15 cellular contexts compared by ENCODE assay signal in genomic region chr19:51375504-51376221, GRCh38. TPM values are rescaled to one million over a fixed set of nuclear protein-coding genes. Genes with fewer than 3 reads are reported as not detected.
A peak's percentile ranks its signal among the peaks of the same experiment; 100 is the strongest.
DNase-seq lines count a peak whose midpoint lies in the region; ATAC-seq and TF ChIP-seq lines count a peak whose summit lies in the region.
"Had no signal": no experiment of that assay in that cellular context is flagged by ENCODE, and none has a peak within 500 bp of the region (broad histone marks: within the 10 kb centered on the region; RNA-seq: fewer than 3 reads in every experiment).

No MANE protein-coding gene starts in this region.

- TF ChIP-seq POLR2A in sigmoid colon (IDR thresholded peaks at IDR 0.05) = no peak

- peak overlapping the region; percentile 4 for H3K23ac ChIP-seq in neuronal stem cell (ENCODE audit: low read depth, low read length, poor library complexity)

- H3K4ac ChIP-seq in neuronal stem cell (ENCODE audit: low read length) = no peak overlapping the region

- no peaks in the 10 kb centered on the region for H3K27me3 Mint-ChIP-seq in activated CD4-positive, alpha-beta T cell treated with anti-CD3 and anti-CD28 coated beads, Interleukin-2, amount 10 ng/mL, durations not matched to agents 7 days and 5 days
- H3K27me3 Mint-ChIP-seq: activated B cell treated with CpG ODN at 0.5 μM for 24 hours had no signal

- H3K9me3 Mint-ChIP-seq in activated CD4-positive, alpha-beta T cell treated with anti-CD3 and anti-CD28 coated beads, Interleukin-2, amount 10 ng/mL, durations not matched to agents 7 days and 5 days = peaks cover 4% of the 10 kb centered on the region
- H3K9me3 Mint-ChIP-seq: activated B cell treated with CpG ODN at 0.5 μM for 24 hours, nephron had no signal

- no peak overlapping the region for H2AK5ac ChIP-seq in neuronal stem cell (ENCODE audit: low read depth, low read length)

- no CpG with 5 or more reads among the region's 11 CpGs for WGBS in neuronal stem cell (ENCODE audit: extremely low coverage in 2 of 2, insufficient read length in 2 of 2, insufficient replicate concordance in 1 of 2), 2 donors
- 60 to 77% methylated on average over 11 of the region's 11 CpGs for WGBS in sigmoid colon, 2 donors

- H3K4me3 Mint-ChIP-seq in activated CD4-positive, alpha-beta T cell treated with anti-CD3 and anti-CD28 coated beads, Interleukin-2, amount 10 ng/mL, durations not matched to agents 7 days and 5 days = peak overlapping the region; percentile 54
- H3K4me3 Mint-ChIP-seq: activated B cell treated with CpG ODN at 0.5 μM for 24 hours, nephron had no signal

- no peak for ATAC-seq in HG03196 (IDR thresholded peaks at IDR 0.05; ENCODE audit: unreplicated experiment)
- ATAC-seq: gastroesophageal sphincter, sciatic nerve had no signal

- H3K36me3 ChIP-seq in neuronal stem cell (replicated peaks in 1 of 2; ENCODE audit: control insufficient read depth in 2 of 2, insufficient read depth in 2 of 2, low read length in 2 of 2) (no peaks in the 10 kb centered on the region), sigmoid colon (no peaks in the 10 kb centered on the region)
- H3K36me3 ChIP-seq: gastroesophageal sphincter had no signal

- H2AFZ ChIP-seq in neuronal stem cell (ENCODE audit: low read length) = no peak overlapping the region

- H2BK5ac ChIP-seq in neuronal stem cell (ENCODE audit: low read length) = peak overlapping the region; percentile 71

- peak overlapping the region; percentile 40 for H3K27ac ChIP-seq in HL-60 (replicated peaks)
- no peak overlapping the region for H3K27ac ChIP-seq in neuronal stem cell (replicated peaks; ENCODE audit: low read length)
- H3K27ac ChIP-seq in sigmoid colon = no peak overlapping the region
- H3K27ac ChIP-seq: gastroesophageal sphincter had no signal

- H3K9ac ChIP-seq in neuronal stem cell (ENCODE audit: low read depth, low read length, poor library complexity) = no peak overlapping the region

- H3K14ac ChIP-seq in neuronal stem cell (ENCODE audit: low read length) = no peak overlapping the region

- no peak overlapping the region for H3K4me3 ChIP-seq in HL-60 (replicated peaks; ENCODE audit: insufficient read depth, low read length)
- no peak overlapping the region for H3K4me3 ChIP-seq in neuronal stem cell (ENCODE audit: low read length in 2 of 2)
- no peak overlapping the region for H3K4me3 ChIP-seq in sigmoid colon
- H3K4me3 ChIP-seq: gastroesophageal sphincter had no signal

- no peak overlapping the region for H2BK15ac ChIP-seq in neuronal stem cell (ENCODE audit: low read length)

- DNase-seq in activated CD4-positive, alpha-beta T cell treated with anti-CD3 and anti-CD28 coated beads, Interleukin-2, amount 10 ng/mL, durations not matched to agents 7 days and 5 days = peak; percentile 48
- no peak for DNase-seq in activated CD4-positive, alpha-beta T cell treated with anti-CD3 and anti-CD28 coated beads for 4 hours
- DNase-seq in HL-60 (ENCODE audit: low read depth in 1 of 2, low spot score in 1 of 2) = peak in 1 of 2 experiments; percentile 76
- DNase-seq in activated T-cell treated with anti-CD3 and anti-CD28 coated beads, Interleukin-2, amount 50 U/mL, for 48 hours = peak; percentile 73 to 77
- no peak for DNase-seq in neuronal stem cell (ENCODE audit: low spot score)
- no peak for DNase-seq in sigmoid colon
- no peak for DNase-seq in HEK293T (ENCODE audit: extremely low spot score)
- DNase-seq: activated B cell treated with CpG ODN at 0.5 μM for 24 hours, NCI-H1105 had no signal

- H3K27ac Mint-ChIP-seq in activated CD4-positive, alpha-beta T cell treated with anti-CD3 and anti-CD28 coated beads, Interleukin-2, amount 10 ng/mL, durations not matched to agents 7 days and 5 days = peak overlapping the region; percentile 85
- H3K27ac Mint-ChIP-seq: activated B cell treated with CpG ODN at 0.5 μM for 24 hours, nephron had no signal

- H4K91ac ChIP-seq in neuronal stem cell (ENCODE audit: low read depth, low read length, poor library complexity) = no peak overlapping the region

- POLR2A ChIA-PET in activated CD4-positive, alpha-beta T cell treated with anti-CD3 and anti-CD28 coated beads, Interleukin-2, amount 10 ng/mL, durations not matched to agents 7 days and 5 days (lab: Charles Lee) = no interaction called here
- POLR2A ChIA-PET in HEK293T (lab: Yijun Ruan, JAX) = no interaction called here

- H4K8ac ChIP-seq in neuronal stem cell (ENCODE audit: low read depth, low read length) = no peak overlapping the region

- no peak overlapping the region for H3K18ac ChIP-seq in neuronal stem cell (ENCODE audit: low read length)

- no peak overlapping the region for H3K4me2 ChIP-seq in neuronal stem cell (ENCODE audit: insufficient read depth, low read length, poor library complexity, severe bottlenecking)

- H3K27me3 ChIP-seq in HL-60 (ENCODE audit: insufficient read depth, poor library complexity, severe bottlenecking) (no peaks in the 10 kb centered on the region), neuronal stem cell (ENCODE audit: control insufficient read depth in 3 of 3, insufficient read depth in 3 of 3, low read depth in 1 of 3, low read length in 3 of 3) (peaks cover 0 to 18% (median 0%) of the 10 kb centered on the region in 3 experiments), sigmoid colon (no peaks in the 10 kb centered on the region)
- H3K27me3 ChIP-seq: gastroesophageal sphincter had no signal

- H2BK120ac ChIP-seq in neuronal stem cell (ENCODE audit: low read depth, low read length) = no peak overlapping the region

- H3K4me1 ChIP-seq in neuronal stem cell (ENCODE audit: control insufficient read depth in 2 of 2, insufficient read depth in 1 of 2, low read depth in 1 of 2, low read length in 2 of 2) (no peaks in the 10 kb centered on the region), sigmoid colon (no peaks in the 10 kb centered on the region)
- H3K4me1 ChIP-seq: gastroesophageal sphincter had no signal

- H2BK12ac ChIP-seq in neuronal stem cell (ENCODE audit: low read length) = no peak overlapping the region

- H3K9me3 ChIP-seq in neuronal stem cell (replicated peaks in 1 of 2; ENCODE audit: control insufficient read depth in 2 of 2, insufficient read depth in 1 of 2, low read depth in 1 of 2, low read length in 2 of 2) (no peaks in the 10 kb centered on the region), sigmoid colon (no peaks in the 10 kb centered on the region)
- H3K9me3 ChIP-seq: gastroesophageal sphincter had no signal

- intact Hi-C loops in sigmoid colon (cut with DNase I) = no loop called here

- TF ChIP-seq CTCF in HL-60 (IDR thresholded peaks at IDR 0.05; ENCODE audit: insufficient read depth, low read length) (no peak), sigmoid colon (IDR thresholded peaks at IDR 0.05) (no peak)

- peaks cover 6% of the 10 kb centered on the region for H3K36me3 Mint-ChIP-seq in activated CD4-positive, alpha-beta T cell treated with anti-CD3 and anti-CD28 coated beads, Interleukin-2, amount 10 ng/mL, durations not matched to agents 7 days and 5 days (ENCODE audit: low read depth)

- no peak for TF ChIP-seq EP300 in sigmoid colon (IDR thresholded peaks at IDR 0.05)

- peaks cover 78% of the 10 kb centered on the region for H3K4me1 Mint-ChIP-seq in activated CD4-positive, alpha-beta T cell treated with anti-CD3 and anti-CD28 coated beads, Interleukin-2, amount 10 ng/mL, durations not matched to agents 7 days and 5 days
- H3K4me1 Mint-ChIP-seq: nephron had no signal

- H3K79me1 ChIP-seq in neuronal stem cell (ENCODE audit: low read depth, low read length) = no peaks in the 10 kb centered on the region

- CTCF ChIA-PET in activated CD4-positive, alpha-beta T cell treated with anti-CD3 and anti-CD28 coated beads, Interleukin-2, amount 10 ng/mL, durations not matched to agents 7 days and 5 days (lab: Charles Lee) = no interaction called here
- CTCF ChIA-PET in HEK293T (lab: Yijun Ruan, JAX) = no interaction called here

TF ChIP-seq in HEK293T, 16 proteins besides CTCF, POLR2A, EP300 and RAD21 (continues in another document):
- TF ChIP-seq ARNT (IDR thresholded peaks at IDR 0.05) (no peak), CTBP1 (IDR thresholded peaks at IDR 0.05; ENCODE audit: borderline replicate concordance) (no peak), ZNF384 (IDR thresholded peaks at IDR 0.05) (no peak), LEF1 (IDR thresholded peaks at IDR 0.05; ENCODE audit: borderline replicate concordance) (no peak), L3MBTL2 (conservative IDR thresholded peaks at IDR 0.05) (no peak), FOXK2 (IDR thresholded peaks at IDR 0.05) (no peak), BHLHE40 (IDR thresholded peaks at IDR 0.05; ENCODE audit: borderline replicate concordance) (no peak)

RNA-seq across cellular contexts. Expression of gene NKG7, which starts 3.2 kb away (rescaled TPM):
- 10 to 100 TPM; 67.2 to 71.7 TPM for total RNA-seq in activated CD4-positive, alpha-beta T cell treated with anti-CD3 and anti-CD28 coated beads, Interleukin-2, amount 10 ng/mL, durations not matched to agents 7 days and 5 days
- polyA plus RNA-seq in neuronal stem cell (2013, experiment 1 of 2) = not detected
- not detected for polyA plus RNA-seq in neuronal stem cell (2013, experiment 2 of 2)
- 1 to 10 TPM in 2 of 4 donors, not detected in 2; 1.2 to 3.0 TPM for total RNA-seq in sigmoid colon
- 10 to 100 TPM in 1 of 3 donors, 1 to 10 TPM in 1, not detected in 1; 3.2 to 14.5 TPM for polyA plus RNA-seq in sigmoid colon
- total RNA-seq: NCI-H460 had no signal

RNA-seq across cellular contexts. Expression of gene CLDND2, which starts 6.9 kb away (rescaled TPM):
- total RNA-seq in activated CD4-positive, alpha-beta T cell treated with anti-CD3 and anti-CD28 coated beads, Interleukin-2, amount 10 ng/mL, durations not matched to agents 7 days and 5 days = 1 to 10 TPM; 3.1 to 3.3 TPM
- polyA plus RNA-seq in neuronal stem cell (2013, experiment 1 of 2) = 13.8 TPM
- 12.7 TPM for polyA plus RNA-seq in neuronal stem cell (2013, experiment 2 of 2)
- not detected for total RNA-seq in sigmoid colon
- polyA plus RNA-seq in sigmoid colon = 1 to 10 TPM in 1 of 3 donors, under 1 TPM in 1, not detected in 1; 0.35 to 3.6 TPM
- total RNA-seq: gastroesophageal sphincter had no signal

RNA-seq across cellular contexts. Expression of gene ETFB, which starts 9.5 kb away (rescaled TPM):
- 100 to 1,000 TPM; 108 to 132 TPM for total RNA-seq in activated CD4-positive, alpha-beta T cell treated with anti-CD3 and anti-CD28 coated beads, Interleukin-2, amount 10 ng/mL, durations not matched to agents 7 days and 5 days
- 32.3 TPM for polyA plus RNA-seq in neuronal stem cell (2013, experiment 1 of 2)
- polyA plus RNA-seq in neuronal stem cell (2013, experiment 2 of 2) = 30.3 TPM
- 100 to 1,000 TPM in 2 of 4 donors, 10 to 100 TPM in 2; 59.5 to 158 (median 88.3) TPM for total RNA-seq in sigmoid colon
- 100 to 1,000 TPM; 170 to 361 (median 210) TPM for polyA plus RNA-seq in sigmoid colon

RNA-seq across cellular contexts. Expression of gene LIM2, which starts 12.1 kb away (rescaled TPM):
- not detected for total RNA-seq in activated CD4-positive, alpha-beta T cell treated with anti-CD3 and anti-CD28 coated beads, Interleukin-2, amount 10 ng/mL, durations not matched to agents 7 days and 5 days
- 2.7 TPM for polyA plus RNA-seq in neuronal stem cell (2013, experiment 1 of 2)
- 3.4 TPM for polyA plus RNA-seq in neuronal stem cell (2013, experiment 2 of 2)
- total RNA-seq in sigmoid colon = not detected
- polyA plus RNA-seq in sigmoid colon = not detected
- total RNA-seq: activated B cell treated with CpG ODN at 0.5 μM for 24 hours, gastroesophageal sphincter, NCI-H460, sciatic nerve, ureter had no signal

RNA-seq across cellular contexts. Expression of gene C19orf84, which starts 14.7 kb away (rescaled TPM):
- not detected for total RNA-seq in activated CD4-positive, alpha-beta T cell treated with anti-CD3 and anti-CD28 coated beads, Interleukin-2, amount 10 ng/mL, durations not matched to agents 7 days and 5 days
- 1.6 TPM for polyA plus RNA-seq in neuronal stem cell (2013, experiment 1 of 2)
- polyA plus RNA-seq in neuronal stem cell (2013, experiment 2 of 2) = 1.3 TPM
- total RNA-seq in sigmoid colon = not detected
- under 1 TPM in 1 of 3 donors, not detected in 2; 0.10 TPM for polyA plus RNA-seq in sigmoid colon
- total RNA-seq: activated B cell treated with CpG ODN at 0.5 μM for 24 hours, gastroesophageal sphincter, NCI-H460, sciatic nerve, ureter had no signal

Comparison
In these comparisons a context has a peak if more than half of its experiments do, and no peak if none do; other contexts are left out.
1. DNase-seq: peak in activated CD4-positive, alpha-beta T cell treated with anti-CD3 and anti-CD28 coated beads, Interleukin-2, amount 10 ng/mL, durations not matched to agents 7 days and 5 days (single experiment) and activated T-cell treated with anti-CD3 and anti-CD28 coated beads, Interleukin-2, amount 50 U/mL, for 48 hours (2 of 2); none in activated CD4-positive, alpha-beta T cell treated with anti-CD3 and anti-CD28 coated beads for 4 hours (0 of 2), neuronal stem cell (single experiment), sigmoid colon (single experiment) and HEK293T (single experiment).
2. RNA of gene NKG7, which starts 3.2 kb away (total RNA-seq): 67.2 to 71.7 TPM in activated CD4-positive, alpha-beta T cell treated with anti-CD3 and anti-CD28 coated beads, Interleukin-2, amount 10 ng/mL, durations not matched to agents 7 days and 5 days; 1.2 to 3.0 TPM in sigmoid colon; every median in the first group is over 10 times any median in the second.
3. RNA of gene CLDND2, which starts 6.9 kb away (total RNA-seq): 3.1 to 3.3 TPM in activated CD4-positive, alpha-beta T cell treated with anti-CD3 and anti-CD28 coated beads, Interleukin-2, amount 10 ng/mL, durations not matched to agents 7 days and 5 days; not detected in sigmoid colon; every median in the first group is over 4 times any median in the second.